In genomic region chr1:214425723-214426419, GRCh38 we compare ENCODE assay signal across 21 cellular contexts.
DNase-seq lines count a peak whose midpoint lies in the region; ATAC-seq and TF ChIP-seq lines count a peak whose summit lies in the region.
"Had no signal": no experiment of that assay in that cellular context is flagged by ENCODE, and none has a peak within 500 bp of the region (broad histone marks: within the 10 kb centered on the region; RNA-seq: fewer than 3 reads in every experiment).

No MANE protein-coding gene starts in this region.

- POLR2A ChIA-PET in A673 (lab: Charles Lee; ENCODE audit: low non-redundant PET): no interaction called here
- POLR2A ChIA-PET in Panc1 (lab: Charles Lee): no interaction called here

- DNase-seq in A673 (ENCODE audit: low spot score) (peak; percentile 82), Panc1 (ENCODE audit: low read depth, low spot score) (no peak), fibroblast of the aortic adventitia (ENCODE audit: low read depth) (peak; percentile 32), SHP77 (lab: John Stamatoyannopoulos, UW) (no peak), kidney tubule cell (ENCODE audit: low spot score) (no peak), hepatic stellate cell (ENCODE audit: low spot score) (no peak)
- DNase-seq: activated CD4-positive, alpha-beta memory T cell treated with anti-CD3 and anti-CD28 coated beads, Interleukin-2, amount 10 ng/mL, durations not matched to agents 7 days and 5 days; activated T-cell treated with anti-CD3 and anti-CD28 coated beads, Interleukin-2, amount 50 U/mL, for 4 hours; cerebellar nuclear complex; COR-L47; effector CD8-positive, alpha-beta T cell; H7; NCI-H146; NCI-H69; SIG-M5; stimulated activated CD4-positive, alpha-beta T cell treated with anti-CD3 and anti-CD28 coated beads, Interleukin-4, amount 100 ng/mL, for 1 hour; tibial artery had no signal

- H3K27ac ChIP-seq in A673 (ENCODE audit: low read depth, low read length, poor library complexity, severe bottlenecking) (peak overlapping the region; percentile 74), Panc1 (ENCODE audit: low read length) (peak overlapping the region; percentile 60)
- H3K27ac ChIP-seq in BLaER1 treated with 17β-estradiol and CSF1 and Interleukin-3, amounts not matched to agents 10 nM and 100 nM: no peak overlapping the region
- H3K27ac ChIP-seq: ascending aorta, esophagus muscularis mucosa, tibial artery had no signal

- no peaks in the 10 kb centered on the region for H3K36me3 ChIP-seq in A673 (ENCODE audit: insufficient read depth, low read length, poor library complexity, severe bottlenecking)
- no peaks in the 10 kb centered on the region for H3K36me3 ChIP-seq in BLaER1 treated with 17β-estradiol and CSF1 and Interleukin-3, amounts not matched to agents 10 nM and 100 nM
- peaks cover 5% of the 10 kb centered on the region; the same call in 1 of the 2 replicates for H3K36me3 ChIP-seq in Panc1 (ENCODE audit: control insufficient read depth, insufficient read depth, low read length)
- H3K36me3 ChIP-seq: ascending aorta, esophagus muscularis mucosa, tibial artery had no signal

- H3K4me1 ChIP-seq in A673 (ENCODE audit: insufficient read depth, low read length, poor library complexity, severe bottlenecking) (peaks cover 87% of the 10 kb centered on the region), Panc1 (ENCODE audit: control insufficient read depth, insufficient read depth, low read length) (peaks cover 56% of the 10 kb centered on the region)
- H3K4me1 ChIP-seq in BLaER1 treated with 17β-estradiol and CSF1 and Interleukin-3, amounts not matched to agents 10 nM and 100 nM: peaks cover 30 to 47% (median 42%) of the 10 kb centered on the region in 10 experiments

- peak overlapping the region in 10 of 11 experiments; percentile 19 to 75 (median 46); a peak in 16 of 22 replicates for H3K4me2 ChIP-seq in BLaER1 treated with 17β-estradiol and CSF1 and Interleukin-3, amounts not matched to agents 10 nM and 100 nM
- H3K4me2 ChIP-seq: smooth muscle cell had no signal

- no peak for ATAC-seq in Panc1
- ATAC-seq: activated T-cell treated with anti-CD3 and anti-CD28 coated beads, Interleukin-2, amount 50 U/mL, for 4 hours had no signal

- BruUV-seq in A673 (replicated peaks; lab: Mats Ljungman, UMichigan) (no TSS peak), Panc1 (replicated peaks; lab: Mats Ljungman, UMichigan) (no TSS peak)

- H3K27me3 ChIP-seq in A673 (replicated peaks; ENCODE audit: insufficient read depth, low read depth, low read length, poor library complexity) (no peaks in the 10 kb centered on the region), Panc1 (ENCODE audit: control insufficient read depth, insufficient read depth, low read length) (no peaks in the 10 kb centered on the region)
- no peaks in the 10 kb centered on the region for H3K27me3 ChIP-seq in BLaER1 treated with 17β-estradiol and CSF1 and Interleukin-3, amounts not matched to agents 10 nM and 100 nM
- H3K27me3 ChIP-seq: ascending aorta, esophagus muscularis mucosa, tibial artery had no signal

- CTCF ChIA-PET in A673 (lab: Charles Lee): no interaction called here
- CTCF ChIA-PET in Panc1 (lab: Charles Lee): no interaction called here

- H3K9ac ChIP-seq in BLaER1 treated with 17β-estradiol and CSF1 and Interleukin-3, amounts not matched to agents 10 nM and 100 nM: no peak overlapping the region

- no peaks in the 10 kb centered on the region for H4K20me1 ChIP-seq in BLaER1 treated with 17β-estradiol and CSF1 and Interleukin-3, amounts not matched to agents 10 nM and 100 nM

- H3K9me3 ChIP-seq in A673 (ENCODE audit: low read depth, low read length, poor library complexity, severe bottlenecking) (no peaks in the 10 kb centered on the region), Panc1 (ENCODE audit: control insufficient read depth, insufficient read depth, low read depth, low read length) (no peaks in the 10 kb centered on the region)
- peaks cover 0 to 4% (median 0%) of the 10 kb centered on the region in 11 experiments; a peak in 1 of 22 replicates for H3K9me3 ChIP-seq in BLaER1 treated with 17β-estradiol and CSF1 and Interleukin-3, amounts not matched to agents 10 nM and 100 nM (replicated peaks in 1 of 11)
- H3K9me3 ChIP-seq: ascending aorta, esophagus muscularis mucosa, tibial artery had no signal

- H3K4me3 ChIP-seq in A673 (ENCODE audit: low read depth, low read length, poor library complexity, severe bottlenecking) (no peak overlapping the region), Panc1 (ENCODE audit: low read depth in 2 of 2, low read length in 2 of 2) (no peak overlapping the region), fibroblast of the aortic adventitia (ENCODE audit: low read depth, low read length) (no peak overlapping the region)
- no peak overlapping the region for H3K4me3 ChIP-seq in BLaER1 treated with 17β-estradiol and CSF1 and Interleukin-3, amounts not matched to agents 10 nM and 100 nM
- H3K4me3 ChIP-seq: ascending aorta, esophagus muscularis mucosa, smooth muscle cell, tibial artery had no signal

- in situ Hi-C loops in Panc1 (cut with HindIII; ENCODE audit: low pct_unique_long_range_greater_than_20kb, low sequenced_read_pairs): no loop called here

- no peak for TF ChIP-seq CTCF in A673 (conservative IDR thresholded peaks at IDR 0.05; ENCODE audit: low read depth, low read length)
- TF ChIP-seq CTCF in Panc1 (IDR thresholded peaks at IDR 0.05): no peak
- TF ChIP-seq CTCF in fibroblast of the aortic adventitia (IDR thresholded peaks at IDR 0.05; ENCODE audit: insufficient read depth, low read length): no peak

- intact Hi-C loops in A673 (cut with micrococcal nuclease; ENCODE audit: unreplicated experiment) (no loop called here), Panc1 (cut with micrococcal nuclease; ENCODE audit: unreplicated experiment) (no loop called here)

Comparison
In these comparisons a context has a peak if more than half of its experiments do, and no peak if none do; other contexts are left out.
1. DNase-seq: peak in A673 (single experiment) and fibroblast of the aortic adventitia (single experiment); none in Panc1 (single experiment), SHP77 (0 of 2), kidney tubule cell (single experiment) and hepatic stellate cell (single experiment).
2. H3K27ac ChIP-seq: peak in A673 (single experiment) and Panc1 (single experiment); none in BLaER1 treated with 17β-estradiol and CSF1 and Interleukin-3, amounts not matched to agents 10 nM and 100 nM (0 of 11).